In genomic region chr14:51298895-51299294, GRCh38 we compare ENCODE assay signal across 1 cellular context.
TF ChIP-seq lines count a peak whose summit lies in the region.

No MANE protein-coding gene starts in this region.

TF ChIP-seq in IMR-90, 13 proteins besides CTCF, POLR2A, EP300 and RAD21:
- TF ChIP-seq MAZ (IDR thresholded peaks at IDR 0.05; ENCODE audit: borderline replicate concordance, low read depth, low read length) = no peak
- TF ChIP-seq BHLHE40 (IDR thresholded peaks at IDR 0.05; ENCODE audit: low read depth, low read length) = no peak
- no peak for TF ChIP-seq RFX5 (IDR thresholded peaks at IDR 0.05; ENCODE audit: low read depth, low read length)
- no peak for TF ChIP-seq SMC3 (IDR thresholded peaks at IDR 0.05; ENCODE audit: low read depth, low read length)
- TF ChIP-seq MAFK (IDR thresholded peaks at IDR 0.05; ENCODE audit: low read depth, low read length) = no peak
- no peak for TF ChIP-seq CEBPB (IDR thresholded peaks at IDR 0.05; ENCODE audit: low read depth, low read length)
- no peak for TF ChIP-seq MXI1 (IDR thresholded peaks at IDR 0.05; ENCODE audit: borderline replicate concordance, low read depth, low read length)
- TF ChIP-seq RCOR1 (IDR thresholded peaks at IDR 0.05; ENCODE audit: insufficient replicate concordance, low read length) = no peak
